Comparison of ENCODE assay signal across 8 cellular contexts in the genomic region with DNA sequence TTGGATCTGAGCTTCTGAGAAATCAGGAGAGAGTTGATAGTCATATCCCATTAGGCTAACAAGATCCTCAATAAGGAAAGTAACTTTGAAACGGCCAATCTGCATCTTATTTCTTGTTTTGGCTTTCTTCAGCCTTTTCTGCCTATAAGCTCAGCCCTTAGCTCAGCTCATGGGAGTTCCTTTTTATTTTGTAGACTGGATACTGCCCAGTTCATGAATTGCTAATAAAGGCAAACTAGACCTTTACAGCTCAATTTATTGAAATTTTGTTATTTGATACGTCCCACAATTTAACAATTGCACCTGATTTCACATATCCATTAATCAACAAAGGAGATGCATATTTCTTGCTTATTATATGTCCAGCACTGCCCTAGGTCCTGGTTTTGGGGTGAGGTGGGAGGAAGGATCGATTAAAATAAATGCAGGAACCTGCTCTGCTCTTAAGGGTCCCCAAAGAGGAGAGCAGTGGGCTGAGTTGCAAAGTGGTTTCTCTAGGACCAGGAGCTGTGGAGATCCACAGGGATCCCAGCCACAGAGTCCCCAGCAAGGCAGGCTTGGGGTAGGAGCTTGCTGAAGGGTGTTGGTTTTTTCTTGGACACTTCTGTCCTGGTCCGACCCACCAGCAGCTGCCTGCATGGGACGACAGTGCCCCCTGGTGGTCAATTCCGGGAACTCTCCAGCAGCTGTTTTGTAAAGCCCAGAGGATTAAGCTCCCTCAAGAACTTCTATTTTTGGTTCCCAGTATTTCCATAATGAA. TPM values are rescaled to one million over a fixed set of nuclear protein-coding genes. Genes with fewer than 3 reads are reported as not detected.
DNase-seq lines count a peak whose midpoint lies in the region; ATAC-seq and TF ChIP-seq lines count a peak whose summit lies in the region.

No MANE protein-coding gene starts in this region.

- peak; percentile 73 for ATAC-seq in GM19452 (IDR thresholded peaks at IDR 0.05; ENCODE audit: unreplicated experiment)

- peak overlapping the region in 8 of 11 experiments; percentile 17 to 63 (median 36); a peak in 11 of 22 replicates for H3K4me2 ChIP-seq in BLaER1 treated with 17β-estradiol and CSF1 and Interleukin-3, amounts not matched to agents 10 nM and 100 nM
- H3K4me2 ChIP-seq in MM.1S (ENCODE audit: low read depth, low read length) (no peak overlapping the region), trophoblast cell (ENCODE audit: low read length) (no peak overlapping the region)

- H3K27me3 Mint-ChIP-seq in activated naive CD4-positive, alpha-beta T cell treated with anti-CD3 and anti-CD28 coated beads for 36 hours (ENCODE audit: low read depth), result no peaks in the 10 kb centered on the region
- peaks cover 10% of the 10 kb centered on the region for H3K27me3 Mint-ChIP-seq in glutamatergic neuron (ENCODE audit: unreplicated experiment)

- H3K36me3 ChIP-seq in BLaER1 treated with 17β-estradiol and CSF1 and Interleukin-3, amounts not matched to agents 10 nM and 100 nM, result no peaks in the 10 kb centered on the region
- H3K36me3 ChIP-seq in MM.1S (replicated peaks; ENCODE audit: insufficient read depth, low read length) (no peaks in the 10 kb centered on the region), SK-N-MC (ENCODE audit: insufficient read depth, low read length) (no peaks in the 10 kb centered on the region), trophoblast cell (ENCODE audit: control insufficient read depth in 1 of 2, insufficient read depth in 2 of 2, low read length in 2 of 2) (no peaks in the 10 kb centered on the region), tibial nerve (peaks cover 0 to 7% (median 0%) of the 10 kb centered on the region in 3 donors)

- H3K9me3 Mint-ChIP-seq in activated naive CD4-positive, alpha-beta T cell treated with anti-CD3 and anti-CD28 coated beads for 36 hours, result no peaks in the 10 kb centered on the region
- no peaks in the 10 kb centered on the region for H3K9me3 Mint-ChIP-seq in glutamatergic neuron (ENCODE audit: unreplicated experiment)

- no peaks in the 10 kb centered on the region for H3F3A ChIP-seq in MM.1S (ENCODE audit: insufficient read depth, low read length)

- no peak overlapping the region for H3K4me3 ChIP-seq in BLaER1 treated with 17β-estradiol and CSF1 and Interleukin-3, amounts not matched to agents 10 nM and 100 nM
- H3K4me3 ChIP-seq in MM.1S (ENCODE audit: low read length) (no peak overlapping the region), SK-N-MC (peak overlapping the region; percentile 19; the same call in 1 of the 2 replicates), trophoblast cell (ENCODE audit: low read depth, low read length) (no peak overlapping the region), tibial nerve (no peak overlapping the region)

- H2BK5ac ChIP-seq in trophoblast cell (ENCODE audit: low read depth, low read length, poor library complexity), result no peak overlapping the region

- no peak overlapping the region for H3K18ac ChIP-seq in trophoblast cell (ENCODE audit: low read length)

- no CpG with 5 or more reads among the region's 6 CpGs for WGBS in trophoblast cell (ENCODE audit: extremely low coverage, insufficient coverage, insufficient read length)
- WGBS in tibial nerve, 2 donors, result 44% methylated on average over 6 of the region's 6 CpGs

- no peaks in the 10 kb centered on the region for H3K79me2 ChIP-seq in MM.1S (ENCODE audit: low read length)
- H3K79me2 ChIP-seq in trophoblast cell (ENCODE audit: control insufficient read depth, insufficient read depth, low read length, poor library complexity), result no peaks in the 10 kb centered on the region

- no peak overlapping the region for H4K91ac ChIP-seq in trophoblast cell (ENCODE audit: low read depth, low read length)

- no peak overlapping the region for H3K4ac ChIP-seq in trophoblast cell (ENCODE audit: low read depth, low read length)

- no peak overlapping the region for H2BK120ac ChIP-seq in trophoblast cell (ENCODE audit: insufficient read depth, low read length, poor library complexity)

- H3K4me1 Mint-ChIP-seq in activated naive CD4-positive, alpha-beta T cell treated with anti-CD3 and anti-CD28 coated beads for 36 hours (ENCODE audit: low read depth), result peaks cover 3% of the 10 kb centered on the region
- peaks cover 17% of the 10 kb centered on the region for H3K4me1 Mint-ChIP-seq in glutamatergic neuron (ENCODE audit: low read depth, unreplicated experiment)

- intact Hi-C loops in activated naive CD4-positive, alpha-beta T cell treated with anti-CD3 and anti-CD28 coated beads for 36 hours (cut with micrococcal nuclease), result loop anchor here (1.0 to 5.0 kb wide), 10 partner anchors 41 to 775 kb away; a partner anchor contains a TSS

- no peak overlapping the region for H3K27ac Mint-ChIP-seq in activated naive CD4-positive, alpha-beta T cell treated with anti-CD3 and anti-CD28 coated beads for 36 hours
- no peak overlapping the region for H3K27ac Mint-ChIP-seq in glutamatergic neuron (ENCODE audit: unreplicated experiment)

- no peak overlapping the region for H2AK5ac ChIP-seq in trophoblast cell (ENCODE audit: low read length)

- H3K9me3 ChIP-seq in BLaER1 treated with 17β-estradiol and CSF1 and Interleukin-3, amounts not matched to agents 10 nM and 100 nM (replicated peaks in 1 of 11), result peaks cover 6 to 11% (median 10%) of the 10 kb centered on the region in 11 experiments; a peak in 18 of 22 replicates
- H3K9me3 ChIP-seq in MM.1S (replicated peaks; ENCODE audit: insufficient read depth, low read length) (no peaks in the 10 kb centered on the region), SK-N-MC (ENCODE audit: low read depth, low read length) (no peaks in the 10 kb centered on the region), trophoblast cell (ENCODE audit: insufficient read depth, low read depth, low read length) (peaks cover 5% of the 10 kb centered on the region), tibial nerve (peaks cover 0 to 8% (median 0%) of the 10 kb centered on the region in 4 donors)

- H4K20me1 ChIP-seq in BLaER1 treated with 17β-estradiol and CSF1 and Interleukin-3, amounts not matched to agents 10 nM and 100 nM, result peaks cover 0 to 10% (median 0%) of the 10 kb centered on the region in 11 experiments; a peak in 1 of 22 replicates
- no peaks in the 10 kb centered on the region for H4K20me1 ChIP-seq in MM.1S (ENCODE audit: insufficient read depth, low read length)

- peak; percentile 81 for DNase-seq in MM.1S
- DNase-seq in SK-N-MC (ENCODE audit: low read depth, low spot score), result peak; percentile 48
- DNase-seq in activated naive CD4-positive, alpha-beta T cell treated with anti-CD3 and anti-CD28 coated beads for 36 hours, result peak; percentile 89
- peak; percentile 93 for DNase-seq in glutamatergic neuron
- peak; percentile 75 to 93 for DNase-seq in trophoblast cell
- DNase-seq in tibial nerve (ENCODE audit: low spot score in 2 of 2), result peak; percentile 82 to 93

- H4K12ac ChIP-seq in trophoblast cell (ENCODE audit: low read depth, low read length), result no peak overlapping the region

- peak overlapping the region in 4 of 11 experiments; percentile 14 to 46 (median 36); a peak in 2 of 22 replicates for H3K9ac ChIP-seq in BLaER1 treated with 17β-estradiol and CSF1 and Interleukin-3, amounts not matched to agents 10 nM and 100 nM
- H3K9ac ChIP-seq in MM.1S (ENCODE audit: low read length) (no peak overlapping the region), SK-N-MC (ENCODE audit: insufficient read length) (no peak overlapping the region), trophoblast cell (ENCODE audit: low read length) (no peak overlapping the region)

- H3K9me2 ChIP-seq in MM.1S (replicated peaks; ENCODE audit: insufficient read depth, low read length), result no peaks in the 10 kb centered on the region

- no peak overlapping the region for H3K27ac ChIP-seq in BLaER1 treated with 17β-estradiol and CSF1 and Interleukin-3, amounts not matched to agents 10 nM and 100 nM
- H3K27ac ChIP-seq in MM.1S (ENCODE audit: low read length), result no peak overlapping the region
- no peak overlapping the region for H3K27ac ChIP-seq in SK-N-MC
- H3K27ac ChIP-seq in trophoblast cell (ENCODE audit: low read depth, low read length), result no peak overlapping the region
- peak overlapping the region in 1 of 4 donors; percentile 55 for H3K27ac ChIP-seq in tibial nerve

- CTCF ChIA-PET in activated naive CD4-positive, alpha-beta T cell treated with anti-CD3 and anti-CD28 coated beads for 36 hours (lab: Charles Lee), result interaction anchor here (0.5 to 6.8 kb wide), 97 partner anchors 9 to 784 kb away, joined by 3 to 82 read pairs (median 4); a partner anchor contains a TSS

- no peak overlapping the region for H2BK12ac ChIP-seq in trophoblast cell (ENCODE audit: low read length)

- no peak for TF ChIP-seq POLR2A in tibial nerve (IDR thresholded peaks at IDR 0.05)

- H4K8ac ChIP-seq in trophoblast cell (ENCODE audit: low read depth, low read length), result no peak overlapping the region

- H3K79me1 ChIP-seq in trophoblast cell (ENCODE audit: low read length), result no peaks in the 10 kb centered on the region

- no peaks in the 10 kb centered on the region for H3K36me3 Mint-ChIP-seq in activated naive CD4-positive, alpha-beta T cell treated with anti-CD3 and anti-CD28 coated beads for 36 hours (ENCODE audit: low read depth)
- no peaks in the 10 kb centered on the region for H3K36me3 Mint-ChIP-seq in glutamatergic neuron (ENCODE audit: unreplicated experiment)

- H3K23ac ChIP-seq in trophoblast cell (ENCODE audit: low read length), result no peak overlapping the region

- H3K27me3 ChIP-seq in BLaER1 treated with 17β-estradiol and CSF1 and Interleukin-3, amounts not matched to agents 10 nM and 100 nM, result no peaks in the 10 kb centered on the region
- H3K27me3 ChIP-seq in MM.1S (replicated peaks; ENCODE audit: insufficient read depth, low read length), result no peaks in the 10 kb centered on the region
- no peaks in the 10 kb centered on the region for H3K27me3 ChIP-seq in trophoblast cell (ENCODE audit: insufficient read depth, low read length)
- no peaks in the 10 kb centered on the region for H3K27me3 ChIP-seq in tibial nerve

- TF ChIP-seq EP300 in tibial nerve (IDR thresholded peaks at IDR 0.05), result peak in 1 of 2 donors; percentile 22

- peaks cover 17 to 60% (median 46%) of the 10 kb centered on the region in 10 experiments for H3K4me1 ChIP-seq in BLaER1 treated with 17β-estradiol and CSF1 and Interleukin-3, amounts not matched to agents 10 nM and 100 nM
- H3K4me1 ChIP-seq in MM.1S (ENCODE audit: low read length), result peaks cover 11% of the 10 kb centered on the region
- H3K4me1 ChIP-seq in trophoblast cell (ENCODE audit: control insufficient read depth in 1 of 2, insufficient read depth in 2 of 2, low read length in 2 of 2), result no peaks in the 10 kb centered on the region
- peaks cover 0 to 24% (median 5%) of the 10 kb centered on the region in 4 donors for H3K4me1 ChIP-seq in tibial nerve

- H2AFZ ChIP-seq in MM.1S (ENCODE audit: low read length), result peak overlapping the region; percentile 22; the same call in 1 of the 2 replicates
- no peak overlapping the region for H2AFZ ChIP-seq in trophoblast cell (ENCODE audit: insufficient read depth, low read length, poor library complexity)

- H3K14ac ChIP-seq in trophoblast cell (ENCODE audit: low read length), result no peak overlapping the region

- TF ChIP-seq CTCF in MM.1S (IDR thresholded peaks at IDR 0.05; ENCODE audit: low read length), result peak; percentile 99
- peak; percentile 100 for TF ChIP-seq CTCF in glutamatergic neuron (IDR thresholded peaks at IDR 0.05; ENCODE audit: partially characterized antibody, unreplicated experiment)
- peak; percentile 92 to 99 (median 96) for TF ChIP-seq CTCF in tibial nerve (IDR thresholded peaks at IDR 0.05)

- H3K4me3 Mint-ChIP-seq in activated naive CD4-positive, alpha-beta T cell treated with anti-CD3 and anti-CD28 coated beads for 36 hours, result no peak overlapping the region
- H3K4me3 Mint-ChIP-seq in glutamatergic neuron (ENCODE audit: unreplicated experiment), result no peak overlapping the region

RNA-seq across cellular contexts. Expression of a gene that starts 22.9 kb away (rescaled TPM):
- total RNA-seq in activated naive CD4-positive, alpha-beta T cell treated with anti-CD3 and anti-CD28 coated beads for 36 hours, result 10 to 100 TPM; 27.0 to 30.9 TPM
- total RNA-seq in glutamatergic neuron (ENCODE audit: unreplicated experiment) (5.2 TPM), tibial nerve (100 to 1,000 TPM; 164 to 211 (median 164) TPM)
- 18.4 and 19.1 TPM in 2 replicates for polyA plus RNA-seq in trophoblast cell (2013)

RNA-seq across cellular contexts. Expression of a gene that starts 40.9 kb away (rescaled TPM):
- 10 to 100 TPM in 1 of 2 experiments, 1 to 10 TPM in 1; 9.5 to 10.2 TPM for total RNA-seq in activated naive CD4-positive, alpha-beta T cell treated with anti-CD3 and anti-CD28 coated beads for 36 hours
- total RNA-seq in glutamatergic neuron (ENCODE audit: unreplicated experiment) (25.8 TPM), tibial nerve (10 to 100 TPM in 2 of 4 donors, 1 to 10 TPM in 2; 3.3 to 33.2 (median 11.4) TPM)
- 5.9 and 6.2 TPM in 2 replicates for polyA plus RNA-seq in trophoblast cell (2013)

Comparison
In these comparisons a context has a peak if more than half of its experiments do, and no peak if none do; other contexts are left out.
1. H3K4me2 ChIP-seq: peak in BLaER1 treated with 17β-estradiol and CSF1 and Interleukin-3, amounts not matched to agents 10 nM and 100 nM (8 of 11); none in MM.1S (single experiment) and trophoblast cell (single experiment).
2. RNA of a gene that starts 22.9 kb away (total RNA-seq): 164 to 211 TPM in tibial nerve; 27.0 to 30.9 TPM in activated naive CD4-positive, alpha-beta T cell treated with anti-CD3 and anti-CD28 coated beads for 36 hours and 5.2 TPM in glutamatergic neuron (single experiment); every median in the first group is over 4 times any median in the second.
3. Peak in every context shown above with its lines, with median percentiles within 50 percentile points of each other: DNase-seq and CTCF ChIP-seq.